In the genomic region with DNA sequence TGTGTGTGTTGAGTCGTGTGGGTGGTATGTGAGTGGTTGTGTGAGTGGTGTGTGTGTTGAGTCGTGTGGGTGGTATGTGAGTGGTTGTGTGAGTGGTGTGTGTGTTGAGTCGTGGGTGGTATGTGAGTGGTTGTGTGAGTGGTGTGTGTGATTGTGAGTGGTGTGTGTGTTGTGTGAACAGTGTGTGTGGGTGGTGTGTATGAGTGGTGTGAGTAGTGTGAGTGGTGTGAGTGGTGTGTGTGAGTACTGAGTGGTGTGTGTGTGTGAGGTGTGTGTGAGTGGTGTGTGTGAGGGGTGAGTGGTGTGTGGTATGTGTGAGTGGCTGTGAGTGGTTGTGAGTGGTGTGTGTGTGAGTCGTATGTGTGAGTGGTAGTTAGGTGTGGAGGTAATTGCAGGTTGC, we compare ENCODE assay signal across 2 cellular contexts.
TF ChIP-seq lines count a peak whose summit lies in the region.
"Not testable (repeated sequence)": the region's sequence is repeated elsewhere in the genome, so short reads cannot be mapped to it uniquely, and the experiment has no call there.

No MANE protein-coding gene starts in this region.

TF ChIP-seq in K562, 482 proteins besides CTCF, POLR2A, EP300 and RAD21:
- peak; percentile 38; the same call in 1 of the 2 replicates for TF ChIP-seq TSC22D4 (tag; IDR thresholded peaks at IDR 0.05)
- 0 out of 2 replicates have a peak, but pooled peaks have one; percentile 24 for TF ChIP-seq ELF4 (CRISPR knock-in tag; IDR thresholded peaks at IDR 0.05)

TF ChIP-seq in HepG2, 621 proteins besides CTCF, POLR2A, EP300 and RAD21:
- TF ChIP-seq FOXA1 (IDR thresholded peaks at IDR 0.05) = peak; percentile 32; the same call in 1 of the 2 replicates
- not testable (repeated sequence) for TF ChIP-seq FOXA1 (CRISPR knock-in tag; IDR thresholded peaks at IDR 0.05)
